In genomic region chr1:1406101-1406820, GRCh38 we compare ENCODE assay signal across 8 cellular contexts. TPM values are rescaled to one million over a fixed set of nuclear protein-coding genes. Genes with fewer than 3 reads are reported as not detected.
A peak's percentile ranks its signal among the peaks of the same experiment; 100 is the strongest.
DNase-seq lines count a peak whose midpoint lies in the region; ATAC-seq and TF ChIP-seq lines count a peak whose summit lies in the region.

No MANE protein-coding gene starts in this region.

- H3K27ac ChIP-seq in OCI-LY7 (ENCODE audit: low read depth, low read length, poor library complexity, severe bottlenecking) (peak overlapping the region; percentile 73), endodermal cell (ENCODE audit: low read depth, low read length) (no peak overlapping the region), neural progenitor cell (no peak overlapping the region), foreskin keratinocyte (no peak overlapping the region)

- H3K9me3 Mint-ChIP-seq in endodermal cell (peaks cover under 1% of the 10 kb centered on the region), neural progenitor cell (no peaks in the 10 kb centered on the region)

- H3K27me3 ChIP-seq in endodermal cell (ENCODE audit: control insufficient read depth, insufficient read depth, low read length, poor library complexity, severe bottlenecking) (no peaks in the 10 kb centered on the region), neural progenitor cell (no peaks in the 10 kb centered on the region), foreskin keratinocyte (no peaks in the 10 kb centered on the region)

- H3K36me3 Mint-ChIP-seq in endodermal cell (ENCODE audit: low read depth) (peaks cover 51% of the 10 kb centered on the region), neural progenitor cell (peaks cover 29% of the 10 kb centered on the region)

- no peak for ATAC-seq in foreskin keratinocyte

- H3K4me3 Mint-ChIP-seq in endodermal cell: peak overlapping the region; percentile 88
- H3K4me3 Mint-ChIP-seq in neural progenitor cell: peak overlapping the region; percentile 95

- H3K4me2 ChIP-seq in OCI-LY7 (ENCODE audit: low read length): peak overlapping the region; percentile 84
- H3K4me2 ChIP-seq in neural progenitor cell: peak overlapping the region; percentile 85

- H3K79me2 ChIP-seq in OCI-LY7 (ENCODE audit: insufficient read depth, low read depth, low read length) (peaks cover 57% of the 10 kb centered on the region), neural progenitor cell (ENCODE audit: low read depth) (peaks cover 72% of the 10 kb centered on the region)

- H3K9me3 ChIP-seq in OCI-LY7 (ENCODE audit: low read length) (no peaks in the 10 kb centered on the region), endodermal cell (ENCODE audit: control insufficient read depth, low read length) (no peaks in the 10 kb centered on the region), neural progenitor cell (ENCODE audit: low read depth) (no peaks in the 10 kb centered on the region)

- DNase-seq in COLO668 (lab: John Stamatoyannopoulos, UW; ENCODE audit: unreplicated experiment): peak; percentile 60
- DNase-seq in OCI-LY7 (ENCODE audit: low spot score): no peak
- DNase-seq in endodermal cell: no peak
- DNase-seq in neural progenitor cell (ENCODE audit: low spot score): no peak
- DNase-seq in pons (ENCODE audit: low spot score): no peak
- DNase-seq in amygdala (lab: John Stamatoyannopoulos, UW): no peak
- DNase-seq in foreskin keratinocyte: no peak
- no peak for DNase-seq in stimulated activated CD4-positive, alpha-beta T cell treated with anti-CD3 and anti-CD28 coated beads, Interleukin-2, amount 100 ng/mL, for 48 hours

- H3K9ac ChIP-seq in endodermal cell (ENCODE audit: extremely low read depth, low read length, poor library complexity, severe bottlenecking): peak overlapping the region; percentile 81
- H3K9ac ChIP-seq in neural progenitor cell: peak overlapping the region; percentile 96

- H3K4me3 ChIP-seq in OCI-LY7 (ENCODE audit: low read depth, low read length, poor library complexity, severe bottlenecking) (peak overlapping the region; percentile 92), endodermal cell (ENCODE audit: low read length) (peak overlapping the region; percentile 94), neural progenitor cell (peak overlapping the region; percentile 96)

- TF ChIP-seq CTCF in OCI-LY7 (conservative IDR thresholded peaks at IDR 0.05; ENCODE audit: low read length) (no peak), endodermal cell (conservative IDR thresholded peaks at IDR 0.05) (no peak), neural progenitor cell (IDR thresholded peaks at IDR 0.05) (no peak), foreskin keratinocyte (conservative IDR thresholded peaks at IDR 0.05) (no peak)

- no peaks in the 10 kb centered on the region for H3K9me2 ChIP-seq in OCI-LY7 (ENCODE audit: insufficient read depth, low read length)

- H3K36me3 ChIP-seq in OCI-LY7 (ENCODE audit: insufficient read depth, low read length) (peaks cover 72% of the 10 kb centered on the region), endodermal cell (ENCODE audit: control insufficient read depth, insufficient read depth, low read length) (peaks cover 42% of the 10 kb centered on the region), neural progenitor cell (peaks cover 10% of the 10 kb centered on the region)

- peaks cover 31% of the 10 kb centered on the region for H3K4me1 Mint-ChIP-seq in endodermal cell
- H3K4me1 Mint-ChIP-seq in neural progenitor cell: peaks cover 26% of the 10 kb centered on the region

- intact Hi-C loops in OCI-LY7 (cut with micrococcal nuclease; ENCODE audit: unreplicated experiment): loop anchor here (5.0 kb wide), 1 partner anchor 106 kb away; the partner anchor contains the start of gene ATAD3A

- peaks cover 73% of the 10 kb centered on the region for H3F3A ChIP-seq in neural progenitor cell (ENCODE audit: low read depth)

- BruUV-seq in OCI-LY7 (replicated peaks; lab: Mats Ljungman, UMichigan): no TSS peak

- POLR2A ChIA-PET in OCI-LY7 (lab: Charles Lee): interaction anchor here (0.5 to 1.3 kb wide), 3 partner anchors 12 to 64 kb away, joined by 3 read pairs; no protein-coding TSS in a partner anchor

- H3K27ac Mint-ChIP-seq in endodermal cell (peak overlapping the region; percentile 78), neural progenitor cell (peak overlapping the region; percentile 78)

- no peaks in the 10 kb centered on the region for H3K27me3 Mint-ChIP-seq in endodermal cell (ENCODE audit: insufficient read depth)
- peaks cover 7% of the 10 kb centered on the region for H3K27me3 Mint-ChIP-seq in neural progenitor cell (ENCODE audit: insufficient read depth, low read depth)

- H3K4me1 ChIP-seq in OCI-LY7 (ENCODE audit: insufficient read depth, low read length, poor library complexity, severe bottlenecking): peaks cover 26% of the 10 kb centered on the region
- H3K4me1 ChIP-seq in endodermal cell (ENCODE audit: control insufficient read depth, insufficient read depth, low read length): peaks cover 7% of the 10 kb centered on the region
- H3K4me1 ChIP-seq in neural progenitor cell: peaks cover 30% of the 10 kb centered on the region
- H3K4me1 ChIP-seq in foreskin keratinocyte: peaks cover 14% of the 10 kb centered on the region

- H2AFZ ChIP-seq in OCI-LY7 (ENCODE audit: low read length): 0 out of 2 replicates have a peak overlapping the region, but pooled peaks have one; percentile 24
- H2AFZ ChIP-seq in neural progenitor cell (replicated peaks): no peak overlapping the region

- WGBS in endodermal cell (ENCODE audit: insufficient coverage in 1 of 2, insufficient read length in 1 of 2), 2 experiments: 53 to 62% methylated on average over 36 to 43 of the region's 43 CpGs

- H4K20me1 ChIP-seq in OCI-LY7 (ENCODE audit: insufficient read depth, low read length) (peaks cover 6% of the 10 kb centered on the region), neural progenitor cell (ENCODE audit: low read depth) (peaks cover 44% of the 10 kb centered on the region)

- CTCF ChIA-PET in OCI-LY7 (lab: Charles Lee; ENCODE audit: unreplicated experiment): no interaction called here

RNA-seq across cellular contexts. Expression of gene MRPL20, which starts 0.8 kb away (rescaled TPM):
- total RNA-seq in OCI-LY7 (2014; rRNA removed; shearing (Covaris generic)): 165 and 196 TPM in 2 replicates
- total RNA-seq in OCI-LY7 (2022) (116 and 143 TPM in 2 replicates), endodermal cell (100 to 1,000 TPM; 109 to 129 TPM), neural progenitor cell (ENCODE audit: low replicate concordance) (89.0 and 96.1 TPM in 2 replicates), foreskin keratinocyte (126 and 150 TPM in 2 replicates)
- polyA plus RNA-seq in endodermal cell (2013, experiment 1 of 2): 104 TPM
- polyA plus RNA-seq in endodermal cell (2013, experiment 2 of 2): 98.2 TPM
- 198 and 221 TPM in 2 replicates for polyA plus RNA-seq in foreskin keratinocyte

RNA-seq across cellular contexts. Expression of gene CCNL2, which starts 7.1 kb away (rescaled TPM):
- 297 and 307 TPM in 2 replicates for total RNA-seq in OCI-LY7 (2014; rRNA removed; shearing (Covaris generic))
- total RNA-seq in OCI-LY7 (2022) (213 and 238 TPM in 2 replicates), endodermal cell (100 to 1,000 TPM; 187 to 244 TPM), neural progenitor cell (ENCODE audit: low replicate concordance) (143 and 198 TPM in 2 replicates), foreskin keratinocyte (68.6 and 76.6 TPM in 2 replicates)
- 255 TPM for polyA plus RNA-seq in endodermal cell (2013, experiment 1 of 2)
- polyA plus RNA-seq in endodermal cell (2013, experiment 2 of 2): 217 TPM
- polyA plus RNA-seq in foreskin keratinocyte: 47.1 and 47.7 TPM in 2 replicates

RNA-seq across cellular contexts. Expression of gene ANKRD65, which starts 14.8 kb away (rescaled TPM):
- not detected in 2 replicates for total RNA-seq in OCI-LY7 (2014; rRNA removed; shearing (Covaris generic))
- total RNA-seq in OCI-LY7 (2022): not detected in 2 replicates
- total RNA-seq in endodermal cell: 1 to 10 TPM; 1.6 TPM
- 0.78 TPM for polyA plus RNA-seq in endodermal cell (2013, experiment 1 of 2)
- polyA plus RNA-seq in endodermal cell (2013, experiment 2 of 2): 1.7 TPM
- 0.15 and 1.7 TPM in 2 replicates for total RNA-seq in neural progenitor cell (ENCODE audit: low replicate concordance)
- total RNA-seq in foreskin keratinocyte: 11.6 and 12.5 TPM in 2 replicates
- 14.6 and 16.6 TPM in 2 replicates for polyA plus RNA-seq in foreskin keratinocyte

RNA-seq across cellular contexts. Expression of gene VWA1, which starts 29.2 kb away (rescaled TPM):
- not detected in 2 replicates for total RNA-seq in OCI-LY7 (2014; rRNA removed; shearing (Covaris generic))
- total RNA-seq in OCI-LY7 (2022): not detected in 2 replicates
- total RNA-seq in endodermal cell: 10 to 100 TPM; 12.7 to 17.4 TPM
- 10.3 TPM for polyA plus RNA-seq in endodermal cell (2013, experiment 1 of 2)
- polyA plus RNA-seq in endodermal cell (2013, experiment 2 of 2): 5.6 TPM
- total RNA-seq in neural progenitor cell (ENCODE audit: low replicate concordance): 2.4 and 7.0 TPM in 2 replicates
- total RNA-seq in foreskin keratinocyte: 15.0 and 17.5 TPM in 2 replicates
- 29.1 and 34.9 TPM in 2 replicates for polyA plus RNA-seq in foreskin keratinocyte

RNA-seq across cellular contexts. Expression of gene AURKAIP1, which starts 31.3 kb away (rescaled TPM):
- total RNA-seq in OCI-LY7 (2014; rRNA removed; shearing (Covaris generic)): 156 and 163 TPM in 2 replicates
- 145 and 172 TPM in 2 replicates for total RNA-seq in OCI-LY7 (2022)
- 100 to 1,000 TPM; 159 to 162 TPM for total RNA-seq in endodermal cell
- 82.4 TPM for polyA plus RNA-seq in endodermal cell (2013, experiment 1 of 2)
- polyA plus RNA-seq in endodermal cell (2013, experiment 2 of 2): 74.8 TPM
- total RNA-seq in neural progenitor cell (ENCODE audit: low replicate concordance): 26.4 and 82.2 TPM in 2 replicates
- 136 and 158 TPM in 2 replicates for total RNA-seq in foreskin keratinocyte
- polyA plus RNA-seq in foreskin keratinocyte: 256 and 267 TPM in 2 replicates
